Comparison of ENCODE assay signal across 14 cellular contexts in genomic region chr2:102034683-102035606, GRCh38. TPM values are rescaled to one million over a fixed set of nuclear protein-coding genes. Genes with fewer than 3 reads are reported as not detected.
DNase-seq lines count a peak whose midpoint lies in the region; TF ChIP-seq lines count a peak whose summit lies in the region.
"Had no signal": no experiment of that assay in that cellular context is flagged by ENCODE, and none has a peak within 500 bp of the region (broad histone marks: within the 10 kb centered on the region; RNA-seq: fewer than 3 reads in every experiment).

No MANE protein-coding gene starts in this region.

- no peak overlapping the region for H3K4me3 Mint-ChIP-seq in activated naive CD4-positive, alpha-beta T cell treated with anti-CD3 and anti-CD28 coated beads, Interleukin-2, amount 10 ng/mL, durations not matched to agents 7 days and 5 days
- peak overlapping the region; percentile 69 for H3K4me3 Mint-ChIP-seq in dendritic cell treated with granulocyte-macrophage colony-stimulating factor and Interleukin-4, amounts not matched to agents 40 ng/mL and 50 ng/mL, for 4 days

- no peaks in the 10 kb centered on the region for H3K9me3 ChIP-seq in mucosa of rectum (ENCODE audit: control insufficient read depth in 2 of 2, low read length in 2 of 2)
- no peaks in the 10 kb centered on the region for H3K9me3 ChIP-seq in tibial nerve
- H3K9me3 ChIP-seq: spleen, uterus had no signal

- H3K27ac Mint-ChIP-seq in activated naive CD4-positive, alpha-beta T cell treated with anti-CD3 and anti-CD28 coated beads, Interleukin-2, amount 10 ng/mL, durations not matched to agents 7 days and 5 days, result peak overlapping the region; percentile 13
- H3K27ac Mint-ChIP-seq in dendritic cell treated with granulocyte-macrophage colony-stimulating factor and Interleukin-4, amounts not matched to agents 40 ng/mL and 50 ng/mL, for 4 days, result peak overlapping the region; percentile 93

- H3K4me1 ChIP-seq in mucosa of rectum (ENCODE audit: control insufficient read depth in 2 of 2, insufficient read depth in 2 of 2, low read length in 2 of 2) (peaks cover 10 to 11% of the 10 kb centered on the region in 2 donors), tibial nerve (peaks cover 0 to 42% (median 24%) of the 10 kb centered on the region in 4 donors)

- no peaks in the 10 kb centered on the region for H3K36me3 ChIP-seq in mucosa of rectum (ENCODE audit: control insufficient read depth in 2 of 2, insufficient read depth in 2 of 2, low read length in 2 of 2)
- no peaks in the 10 kb centered on the region for H3K36me3 ChIP-seq in tibial nerve
- H3K36me3 ChIP-seq: uterus had no signal

- intact Hi-C loops in dendritic cell treated with granulocyte-macrophage colony-stimulating factor and Interleukin-4, amounts not matched to agents 40 ng/mL and 50 ng/mL, for 4 days (cut with micrococcal nuclease), result loop anchor here (5.0 kb wide), 1 partner anchor 47 kb away; no protein-coding TSS in a partner anchor
- intact Hi-C loops in dorsolateral prefrontal cortex (cut with DNase I), result no loop called here

- H3K4me1 Mint-ChIP-seq in activated naive CD4-positive, alpha-beta T cell treated with anti-CD3 and anti-CD28 coated beads, Interleukin-2, amount 10 ng/mL, durations not matched to agents 7 days and 5 days, result peaks cover 31% of the 10 kb centered on the region
- H3K4me1 Mint-ChIP-seq in dendritic cell treated with granulocyte-macrophage colony-stimulating factor and Interleukin-4, amounts not matched to agents 40 ng/mL and 50 ng/mL, for 4 days (ENCODE audit: low read depth), result peaks cover 88% of the 10 kb centered on the region

- no peak for DNase-seq in activated naive CD4-positive, alpha-beta T cell treated with anti-CD3 and anti-CD28 coated beads, Interleukin-2, amount 10 ng/mL, durations not matched to agents 7 days and 5 days
- no peak for DNase-seq in activated naive CD4-positive, alpha-beta T cell (lab: John Stamatoyannopoulos, UW)
- DNase-seq in tibial nerve (ENCODE audit: low spot score in 2 of 2), result no peak
- no peak for DNase-seq in superior temporal gyrus (ENCODE audit: extremely low spot score)
- no peak for DNase-seq in dorsolateral prefrontal cortex
- no peak for DNase-seq in NCI-H1694 treated with DMSO at 0.1 percent for 48 hours (lab: John Stamatoyannopoulos, UW)
- DNase-seq: anterior cingulate cortex, naive B cell, NCI-H1436, NCI-H524, spleen, uterus had no signal

- TF ChIP-seq EP300 in tibial nerve (IDR thresholded peaks at IDR 0.05), result no peak

- no peak for TF ChIP-seq POLR2A in tibial nerve (IDR thresholded peaks at IDR 0.05)

- TF ChIP-seq CTCF in tibial nerve (IDR thresholded peaks at IDR 0.05) (no peak), dorsolateral prefrontal cortex (IDR thresholded peaks at IDR 0.05 in 54 of 56, conservative IDR thresholded peaks at IDR 0.05 in 2 of 56; ENCODE audit: low read depth in 1 of 56, partially characterized antibody in 56 of 56) (no peak)

- no peak overlapping the region for H3K9ac ChIP-seq in mucosa of rectum (ENCODE audit: low read depth in 1 of 2, low read length in 2 of 2)

- 73 to 83% methylated on average over 14 of the region's 14 CpGs for WGBS in tibial nerve, 2 donors

- H3K27me3 ChIP-seq in mucosa of rectum (ENCODE audit: control insufficient read depth in 2 of 2, insufficient read depth in 2 of 2, low read length in 2 of 2), result no peaks in the 10 kb centered on the region
- no peaks in the 10 kb centered on the region for H3K27me3 ChIP-seq in tibial nerve
- no peaks in the 10 kb centered on the region for H3K27me3 ChIP-seq in dorsolateral prefrontal cortex
- H3K27me3 ChIP-seq: uterus had no signal

- H3K27ac ChIP-seq in mucosa of rectum (ENCODE audit: low read depth in 2 of 2, low read length in 2 of 2), result peak overlapping the region; percentile 62 to 71
- peak overlapping the region in 3 of 4 donors; percentile 44 to 65 (median 60) for H3K27ac ChIP-seq in tibial nerve
- H3K27ac ChIP-seq in dorsolateral prefrontal cortex, result peak overlapping the region in 1 of 59 donors; percentile 28

- H3K36me3 Mint-ChIP-seq in activated naive CD4-positive, alpha-beta T cell treated with anti-CD3 and anti-CD28 coated beads, Interleukin-2, amount 10 ng/mL, durations not matched to agents 7 days and 5 days, result peaks cover 14% of the 10 kb centered on the region
- peaks cover 1% of the 10 kb centered on the region for H3K36me3 Mint-ChIP-seq in dendritic cell treated with granulocyte-macrophage colony-stimulating factor and Interleukin-4, amounts not matched to agents 40 ng/mL and 50 ng/mL, for 4 days (ENCODE audit: low read depth)
- H3K36me3 Mint-ChIP-seq: naive B cell had no signal

- H3K4me3 ChIP-seq in mucosa of rectum (ENCODE audit: low read length in 2 of 2) (no peak overlapping the region), tibial nerve (no peak overlapping the region), dorsolateral prefrontal cortex (no peak overlapping the region)
- H3K4me3 ChIP-seq: spleen, uterus had no signal

- CTCF ChIA-PET in activated naive CD4-positive, alpha-beta T cell treated with anti-CD3 and anti-CD28 coated beads, Interleukin-2, amount 10 ng/mL, durations not matched to agents 7 days and 5 days (lab: Charles Lee), result interaction anchor here (1.3 to 2.9 kb wide), 3 partner anchors 15 to 206 kb away, joined by 4 to 8 read pairs (median 7); no protein-coding TSS in a partner anchor

- H3K27me3 Mint-ChIP-seq in activated naive CD4-positive, alpha-beta T cell treated with anti-CD3 and anti-CD28 coated beads, Interleukin-2, amount 10 ng/mL, durations not matched to agents 7 days and 5 days, result peaks cover 1% of the 10 kb centered on the region
- no peaks in the 10 kb centered on the region for H3K27me3 Mint-ChIP-seq in dendritic cell treated with granulocyte-macrophage colony-stimulating factor and Interleukin-4, amounts not matched to agents 40 ng/mL and 50 ng/mL, for 4 days

- H3K9me3 Mint-ChIP-seq in activated naive CD4-positive, alpha-beta T cell treated with anti-CD3 and anti-CD28 coated beads, Interleukin-2, amount 10 ng/mL, durations not matched to agents 7 days and 5 days, result peaks cover 4% of the 10 kb centered on the region
- no peaks in the 10 kb centered on the region for H3K9me3 Mint-ChIP-seq in dendritic cell treated with granulocyte-macrophage colony-stimulating factor and Interleukin-4, amounts not matched to agents 40 ng/mL and 50 ng/mL, for 4 days

RNA-seq across cellular contexts. Expression of gene IL1R2, which starts 43.2 kb away (rescaled TPM):
- 10 to 100 TPM in 1 of 4 donors, 1 to 10 TPM in 3; 3.6 to 17.7 (median 7.5) TPM for total RNA-seq in tibial nerve
- 10 to 100 TPM in 6 of 120 experiments, 1 to 10 TPM in 68, under 1 TPM in 15, not detected in 31; 0.43 to 29.0 (median 2.2) TPM for total RNA-seq in dorsolateral prefrontal cortex
